Comparison of ENCODE assay signal across 1 cellular context in the genomic region with DNA sequence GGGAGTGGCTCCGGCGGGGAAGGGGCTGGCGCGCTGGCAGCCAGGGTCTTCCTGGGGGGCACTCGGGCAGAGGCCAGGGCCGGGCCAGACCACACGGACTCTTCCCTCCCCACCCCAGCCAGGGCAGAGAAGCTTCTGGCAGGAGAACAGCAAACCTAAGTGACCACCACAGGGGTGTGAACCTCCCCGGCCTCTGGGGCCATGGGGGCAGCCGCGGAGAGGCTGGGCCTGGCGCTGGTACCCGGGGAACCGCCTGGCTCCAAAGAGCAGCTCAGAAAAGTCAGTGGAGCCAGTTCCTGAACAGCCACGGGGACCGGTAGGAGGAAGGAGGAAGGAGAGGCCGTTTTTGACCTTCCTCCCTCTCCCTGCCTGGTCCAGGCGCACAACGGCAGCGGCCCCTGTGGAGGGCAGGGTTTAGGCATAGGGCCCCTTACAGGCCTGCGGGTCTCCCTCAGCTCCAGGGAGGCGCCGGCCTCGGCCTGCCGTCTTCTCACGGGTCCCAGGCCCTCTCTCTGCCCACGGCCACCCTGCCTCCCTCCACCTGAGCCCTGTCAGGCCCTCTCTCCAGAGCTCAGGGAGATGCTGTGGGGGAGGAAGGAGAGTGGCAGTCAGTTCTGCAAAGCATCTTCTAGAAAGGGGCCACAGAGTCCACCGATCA.
TF ChIP-seq lines count a peak whose summit lies in the region.

No MANE protein-coding gene starts in this region.

TF ChIP-seq in H1, 55 proteins besides CTCF, POLR2A, EP300 and RAD21:
- TF ChIP-seq GTF2F1 (IDR thresholded peaks at IDR 0.05; ENCODE audit: borderline replicate concordance, low read depth, low read length) (no peak), CBX8 (IDR thresholded peaks at IDR 0.05; ENCODE audit: borderline replicate concordance, low read depth, low read length) (no peak), SAP30 (IDR thresholded peaks at IDR 0.05; ENCODE audit: insufficient read depth, insufficient replicate concordance, low read length) (no peak), SP2 (IDR thresholded peaks at IDR 0.05; ENCODE audit: low read length) (no peak), TBP (IDR thresholded peaks at IDR 0.05; ENCODE audit: low read depth, low read length) (no peak), SRF (IDR thresholded peaks at IDR 0.05; ENCODE audit: low read depth, low read length) (no peak), HDAC6 (IDR thresholded peaks at IDR 0.05; ENCODE audit: low read depth, low read length) (no peak), JUN (IDR thresholded peaks at IDR 0.05; ENCODE audit: low read depth, low read length) (no peak), POU5F1 (IDR thresholded peaks at IDR 0.05; ENCODE audit: low read depth, low read length) (no peak), FOSL1 (IDR thresholded peaks at IDR 0.05; ENCODE audit: insufficient read depth, low read depth, low read length) (no peak)
- TF ChIP-seq, protein P1, sequence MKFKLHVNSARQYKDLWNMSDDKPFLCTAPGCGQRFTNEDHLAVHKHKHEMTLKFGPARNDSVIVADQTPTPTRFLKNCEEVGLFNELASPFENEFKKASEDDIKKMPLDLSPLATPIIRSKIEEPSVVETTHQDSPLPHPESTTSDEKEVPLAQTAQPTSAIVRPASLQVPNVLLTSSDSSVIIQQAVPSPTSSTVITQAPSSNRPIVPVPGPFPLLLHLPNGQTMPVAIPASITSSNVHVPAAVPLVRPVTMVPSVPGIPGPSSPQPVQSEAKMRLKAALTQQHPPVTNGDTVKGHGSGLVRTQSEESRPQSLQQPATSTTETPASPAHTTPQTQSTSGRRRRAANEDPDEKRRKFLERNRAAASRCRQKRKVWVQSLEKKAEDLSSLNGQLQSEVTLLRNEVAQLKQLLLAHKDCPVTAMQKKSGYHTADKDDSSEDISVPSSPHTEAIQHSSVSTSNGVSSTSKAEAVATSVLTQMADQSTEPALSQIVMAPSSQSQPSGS (IDR thresholded peaks at IDR 0.05; ENCODE audit: low read length): no peak
- TF ChIP-seq, protein P2, sequence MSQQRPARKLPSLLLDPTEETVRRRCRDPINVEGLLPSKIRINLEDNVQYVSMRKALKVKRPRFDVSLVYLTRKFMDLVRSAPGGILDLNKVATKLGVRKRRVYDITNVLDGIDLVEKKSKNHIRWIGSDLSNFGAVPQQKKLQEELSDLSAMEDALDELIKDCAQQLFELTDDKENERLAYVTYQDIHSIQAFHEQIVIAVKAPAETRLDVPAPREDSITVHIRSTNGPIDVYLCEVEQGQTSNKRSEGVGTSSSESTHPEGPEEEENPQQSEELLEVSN (IDR thresholded peaks at IDR 0.05): no peak
- TF ChIP-seq, protein P3, sequence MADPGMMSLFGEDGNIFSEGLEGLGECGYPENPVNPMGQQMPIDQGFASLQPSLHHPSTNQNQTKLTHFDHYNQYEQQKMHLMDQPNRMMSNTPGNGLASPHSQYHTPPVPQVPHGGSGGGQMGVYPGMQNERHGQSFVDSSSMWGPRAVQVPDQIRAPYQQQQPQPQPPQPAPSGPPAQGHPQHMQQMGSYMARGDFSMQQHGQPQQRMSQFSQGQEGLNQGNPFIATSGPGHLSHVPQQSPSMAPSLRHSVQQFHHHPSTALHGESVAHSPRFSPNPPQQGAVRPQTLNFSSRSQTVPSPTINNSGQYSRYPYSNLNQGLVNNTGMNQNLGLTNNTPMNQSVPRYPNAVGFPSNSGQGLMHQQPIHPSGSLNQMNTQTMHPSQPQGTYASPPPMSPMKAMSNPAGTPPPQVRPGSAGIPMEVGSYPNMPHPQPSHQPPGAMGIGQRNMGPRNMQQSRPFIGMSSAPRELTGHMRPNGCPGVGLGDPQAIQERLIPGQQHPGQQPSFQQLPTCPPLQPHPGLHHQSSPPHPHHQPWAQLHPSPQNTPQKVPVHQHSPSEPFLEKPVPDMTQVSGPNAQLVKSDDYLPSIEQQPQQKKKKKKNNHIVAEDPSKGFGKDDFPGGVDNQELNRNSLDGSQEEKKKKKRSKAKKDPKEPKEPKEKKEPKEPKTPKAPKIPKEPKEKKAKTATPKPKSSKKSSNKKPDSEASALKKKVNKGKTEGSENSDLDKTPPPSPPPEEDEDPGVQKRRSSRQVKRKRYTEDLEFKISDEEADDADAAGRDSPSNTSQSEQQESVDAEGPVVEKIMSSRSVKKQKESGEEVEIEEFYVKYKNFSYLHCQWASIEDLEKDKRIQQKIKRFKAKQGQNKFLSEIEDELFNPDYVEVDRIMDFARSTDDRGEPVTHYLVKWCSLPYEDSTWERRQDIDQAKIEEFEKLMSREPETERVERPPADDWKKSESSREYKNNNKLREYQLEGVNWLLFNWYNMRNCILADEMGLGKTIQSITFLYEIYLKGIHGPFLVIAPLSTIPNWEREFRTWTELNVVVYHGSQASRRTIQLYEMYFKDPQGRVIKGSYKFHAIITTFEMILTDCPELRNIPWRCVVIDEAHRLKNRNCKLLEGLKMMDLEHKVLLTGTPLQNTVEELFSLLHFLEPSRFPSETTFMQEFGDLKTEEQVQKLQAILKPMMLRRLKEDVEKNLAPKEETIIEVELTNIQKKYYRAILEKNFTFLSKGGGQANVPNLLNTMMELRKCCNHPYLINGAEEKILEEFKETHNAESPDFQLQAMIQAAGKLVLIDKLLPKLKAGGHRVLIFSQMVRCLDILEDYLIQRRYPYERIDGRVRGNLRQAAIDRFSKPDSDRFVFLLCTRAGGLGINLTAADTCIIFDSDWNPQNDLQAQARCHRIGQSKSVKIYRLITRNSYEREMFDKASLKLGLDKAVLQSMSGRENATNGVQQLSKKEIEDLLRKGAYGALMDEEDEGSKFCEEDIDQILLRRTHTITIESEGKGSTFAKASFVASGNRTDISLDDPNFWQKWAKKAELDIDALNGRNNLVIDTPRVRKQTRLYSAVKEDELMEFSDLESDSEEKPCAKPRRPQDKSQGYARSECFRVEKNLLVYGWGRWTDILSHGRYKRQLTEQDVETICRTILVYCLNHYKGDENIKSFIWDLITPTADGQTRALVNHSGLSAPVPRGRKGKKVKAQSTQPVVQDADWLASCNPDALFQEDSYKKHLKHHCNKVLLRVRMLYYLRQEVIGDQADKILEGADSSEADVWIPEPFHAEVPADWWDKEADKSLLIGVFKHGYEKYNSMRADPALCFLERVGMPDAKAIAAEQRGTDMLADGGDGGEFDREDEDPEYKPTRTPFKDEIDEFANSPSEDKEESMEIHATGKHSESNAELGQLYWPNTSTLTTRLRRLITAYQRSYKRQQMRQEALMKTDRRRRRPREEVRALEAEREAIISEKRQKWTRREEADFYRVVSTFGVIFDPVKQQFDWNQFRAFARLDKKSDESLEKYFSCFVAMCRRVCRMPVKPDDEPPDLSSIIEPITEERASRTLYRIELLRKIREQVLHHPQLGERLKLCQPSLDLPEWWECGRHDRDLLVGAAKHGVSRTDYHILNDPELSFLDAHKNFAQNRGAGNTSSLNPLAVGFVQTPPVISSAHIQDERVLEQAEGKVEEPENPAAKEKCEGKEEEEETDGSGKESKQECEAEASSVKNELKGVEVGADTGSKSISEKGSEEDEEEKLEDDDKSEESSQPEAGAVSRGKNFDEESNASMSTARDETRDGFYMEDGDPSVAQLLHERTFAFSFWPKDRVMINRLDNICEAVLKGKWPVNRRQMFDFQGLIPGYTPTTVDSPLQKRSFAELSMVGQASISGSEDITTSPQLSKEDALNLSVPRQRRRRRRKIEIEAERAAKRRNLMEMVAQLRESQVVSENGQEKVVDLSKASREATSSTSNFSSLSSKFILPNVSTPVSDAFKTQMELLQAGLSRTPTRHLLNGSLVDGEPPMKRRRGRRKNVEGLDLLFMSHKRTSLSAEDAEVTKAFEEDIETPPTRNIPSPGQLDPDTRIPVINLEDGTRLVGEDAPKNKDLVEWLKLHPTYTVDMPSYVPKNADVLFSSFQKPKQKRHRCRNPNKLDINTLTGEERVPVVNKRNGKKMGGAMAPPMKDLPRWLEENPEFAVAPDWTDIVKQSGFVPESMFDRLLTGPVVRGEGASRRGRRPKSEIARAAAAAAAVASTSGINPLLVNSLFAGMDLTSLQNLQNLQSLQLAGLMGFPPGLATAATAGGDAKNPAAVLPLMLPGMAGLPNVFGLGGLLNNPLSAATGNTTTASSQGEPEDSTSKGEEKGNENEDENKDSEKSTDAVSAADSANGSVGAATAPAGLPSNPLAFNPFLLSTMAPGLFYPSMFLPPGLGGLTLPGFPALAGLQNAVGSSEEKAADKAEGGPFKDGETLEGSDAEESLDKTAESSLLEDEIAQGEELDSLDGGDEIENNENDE (IDR thresholded peaks at IDR 0.05; ENCODE audit: insufficient replicate concordance, low read length): no peak
